ENCODE assay signal across 20 cellular contexts in genomic region chr15:65620833-65621232, GRCh38.
"Had no signal": no experiment of that assay in that cellular context is flagged by ENCODE, and none has a peak within 500 bp of the region (broad histone marks: within the 10 kb centered on the region; RNA-seq: fewer than 3 reads in every experiment).

No MANE protein-coding gene starts in this region.

- DNase-seq: effector memory CD8-positive, alpha-beta T cell; erythroblast; esophagus squamous epithelium; foreskin melanocyte; hypothalamus; left ventricle myocardium superior; lower lobe of right lung; naive thymus-derived CD8-positive, alpha-beta T cell; nephron progenitor cell; nucleus accumbens; psoas muscle; right cardiac atrium; spleen; stimulated activated CD4-positive, alpha-beta T cell treated with anti-CD3 and anti-CD28 coated beads, Interleukin-4, amount 100 ng/mL, for 4 hours; stimulated activated naive CD8-positive, alpha-beta T cell treated with anti-CD3 and anti-CD28 coated beads, Interleukin-15, Interleukin-2, amounts not matched to agents 100 U/mL and 50 U/mL, for 24 hours; substantia nigra; testis; tibial artery had no signal

- H3K4me1 ChIP-seq: esophagus squamous epithelium, lower lobe of right lung, psoas muscle, spleen, testis, tibial artery had no signal

- ATAC-seq: effector memory CD8-positive, alpha-beta T cell; left ventricle myocardium superior; lower lobe of right lung; naive thymus-derived CD8-positive, alpha-beta T cell; psoas muscle; right cardiac atrium; stimulated activated memory B cell treated with anti-CD40 and anti-IgM and Interleukin-4, amounts not matched to agents 10 μg/mL and 1 μg/mL and 100 μg/mL, for 72 hours; stimulated activated naive CD8-positive, alpha-beta T cell treated with anti-CD3 and anti-CD28 coated beads, Interleukin-15, Interleukin-2, amounts not matched to agents 100 U/mL and 50 U/mL, for 24 hours had no signal

- H3K27me3 ChIP-seq: esophagus squamous epithelium, spleen, testis, tibial artery had no signal

- H3K4me3 ChIP-seq: esophagus squamous epithelium, lower lobe of right lung, psoas muscle, skin epidermis, spleen, testis, tibial artery had no signal

- H3K9me3 ChIP-seq: esophagus squamous epithelium, lower lobe of right lung, psoas muscle, spleen, testis, tibial artery had no signal

- H3K27ac ChIP-seq: esophagus squamous epithelium, lower lobe of right lung, psoas muscle, skin epidermis, spleen, testis, tibial artery had no signal
